ENCODE assay signal across 35 cellular contexts in genomic region chr5:12367973-12368372, GRCh38.
A peak's percentile ranks its signal among the peaks of the same experiment; 100 is the strongest.
DNase-seq lines count a peak whose midpoint lies in the region; TF ChIP-seq lines count a peak whose summit lies in the region.
"Had no signal": no experiment of that assay in that cellular context is flagged by ENCODE, and none has a peak within 500 bp of the region (broad histone marks: within the 10 kb centered on the region; RNA-seq: fewer than 3 reads in every experiment).

No MANE protein-coding gene starts in this region.

- H4K91ac ChIP-seq in H9 (ENCODE audit: insufficient read length, low read depth, low read length) = no peak overlapping the region

- no peaks in the 10 kb centered on the region for H4K20me1 ChIP-seq in H9 (ENCODE audit: control insufficient read depth, insufficient read depth, insufficient read length)
- H4K20me1 ChIP-seq: BLaER1; BLaER1 treated with 17β-estradiol and CSF1 and Interleukin-3, amounts not matched to agents 10 nM and 100 nM had no signal

- no peaks in the 10 kb centered on the region for H3K36me3 ChIP-seq in thyroid gland
- H3K36me3 ChIP-seq: BE2C; BLaER1; BLaER1 treated with 17β-estradiol and CSF1 and Interleukin-3, amounts not matched to agents 10 nM and 100 nM had no signal

- H3K18ac ChIP-seq in H9 (ENCODE audit: insufficient read length, low read depth, low read length) = no peak overlapping the region

- no peak overlapping the region for H3K9ac ChIP-seq in H9 (ENCODE audit: extremely low read depth, insufficient read length, low read length)
- H3K9ac ChIP-seq: BLaER1; BLaER1 treated with 17β-estradiol and CSF1 and Interleukin-3, amounts not matched to agents 10 nM and 100 nM had no signal

- no peak overlapping the region for H3K4ac ChIP-seq in H9 (ENCODE audit: low read depth, low read length)

- intact Hi-C loops in thyroid gland (cut with DNase I) = no loop called here

- H4K5ac ChIP-seq in H9 (ENCODE audit: insufficient read length, low read depth, low read length) = no peak overlapping the region

- H2BK15ac ChIP-seq in H9 (ENCODE audit: low read depth, low read length) = no peak overlapping the region

- no peaks in the 10 kb centered on the region for H3K23me2 ChIP-seq in H9 (ENCODE audit: insufficient read length, low read depth, low read length, poor library complexity, severe bottlenecking)

- H3K14ac ChIP-seq in H9 (ENCODE audit: insufficient read depth, low read length) = no peak overlapping the region

- TF ChIP-seq POLR2A in thyroid gland (IDR thresholded peaks at IDR 0.05) = no peak

- peak; percentile 26 for DNase-seq in Ammon's horn (ENCODE audit: low spot score)
- DNase-seq in H9 = no peak
- DNase-seq in inferior parietal cortex (ENCODE audit: extremely low spot score) = peak; percentile 6
- peak; percentile 31 for DNase-seq in superior temporal gyrus (ENCODE audit: extremely low spot score)
- no peak for DNase-seq in activated CD4-positive, alpha-beta T cell treated with anti-CD3 and anti-CD28 coated beads, Interleukin-2, amount 10 ng/mL, durations not matched to agents 7 days and 5 days
- no peak for DNase-seq in GF-D8 (lab: John Stamatoyannopoulos, UW)
- no peak for DNase-seq in nucleus accumbens (lab: John Stamatoyannopoulos, UW)
- no peak for DNase-seq in thyroid gland
- DNase-seq: 8988T; ACHN; AML-193; BE2C; C1 segment of cervical spinal cord; Caco-2; Calu3; CD4-positive, alpha-beta memory T cell; CD4-positive, alpha-beta T cell; CD4-positive, CD25-positive, alpha-beta regulatory T cell; CD8-positive, alpha-beta memory T cell; CD8-positive, alpha-beta T cell; COR-L47; DMS 273 treated with DMSO at 0.1 percent for 48 hours; DMS153; DMS53; DMS79; DMS79 treated with DMSO at 0.1 percent for 48 hours; DND-41; EL had no signal

- no peak overlapping the region for H3T11ph ChIP-seq in H9 (ENCODE audit: low read length)

- H3K56ac ChIP-seq in H9 (ENCODE audit: insufficient read length, low read depth, low read length) = no peak overlapping the region

- H3K79me1 ChIP-seq in H9 (ENCODE audit: insufficient read depth, low read depth, low read length, poor library complexity, severe bottlenecking) = no peaks in the 10 kb centered on the region

- H3K4me1 ChIP-seq in H9 (ENCODE audit: insufficient read depth, low read length) (peaks cover 2% of the 10 kb centered on the region; the same call in 1 of the 2 replicates), thyroid gland (no peaks in the 10 kb centered on the region)
- H3K4me1 ChIP-seq: A549; BE2C; BLaER1; BLaER1 treated with 17β-estradiol and CSF1 and Interleukin-3, amounts not matched to agents 10 nM and 100 nM; Caco-2 had no signal

- H3K9me3 ChIP-seq in H9 (ENCODE audit: control insufficient read depth, low read depth, low read length) = no peaks in the 10 kb centered on the region
- no peaks in the 10 kb centered on the region for H3K9me3 ChIP-seq in thyroid gland
- H3K9me3 ChIP-seq: A549; BE2C; BLaER1; BLaER1 treated with 17β-estradiol and CSF1 and Interleukin-3, amounts not matched to agents 10 nM and 100 nM; Caco-2 had no signal

- peaks cover 3 to 5% of the 10 kb centered on the region in 2 experiments for H3K4me1 Mint-ChIP-seq in H9
- H3K4me1 Mint-ChIP-seq in activated CD4-positive, alpha-beta T cell treated with anti-CD3 and anti-CD28 coated beads, Interleukin-2, amount 10 ng/mL, durations not matched to agents 7 days and 5 days = no peaks in the 10 kb centered on the region
- H3K4me1 Mint-ChIP-seq: B cell; CD14-positive monocyte; CD4-positive, alpha-beta memory T cell; CD4-positive, CD25-positive, alpha-beta regulatory T cell; CD8-positive, alpha-beta memory T cell had no signal

- no peaks in the 10 kb centered on the region for H3K79me2 ChIP-seq in H9 (ENCODE audit: insufficient read depth, low read length)

- H2AFZ ChIP-seq in H9 (ENCODE audit: low read length) = no peak overlapping the region

- no peak overlapping the region for H3K27ac ChIP-seq in H9 (ENCODE audit: insufficient read length, low read depth, low read length)
- H3K27ac ChIP-seq in thyroid gland = no peak overlapping the region
- H3K27ac ChIP-seq: 22Rv1; A549; BLaER1; BLaER1 treated with 17β-estradiol and CSF1 and Interleukin-3, amounts not matched to agents 10 nM and 100 nM; C4-2B had no signal

- no peak overlapping the region for H2BK5ac ChIP-seq in H9 (ENCODE audit: insufficient read length, low read length)

- no peak for TF ChIP-seq CTCF in H9 (conservative IDR thresholded peaks at IDR 0.05)
- TF ChIP-seq CTCF in thyroid gland (IDR thresholded peaks at IDR 0.05) = no peak

- H3K4me3 ChIP-seq in thyroid gland (replicated peaks in 1 of 3) = no peak overlapping the region
- H3K4me3 ChIP-seq: A549; BLaER1; BLaER1 treated with 17β-estradiol and CSF1 and Interleukin-3, amounts not matched to agents 10 nM and 100 nM had no signal

- no peak overlapping the region for H2BK120ac ChIP-seq in H9 (ENCODE audit: low read depth, low read length, poor library complexity, severe bottlenecking)

- POLR2A ChIA-PET in activated CD4-positive, alpha-beta T cell treated with anti-CD3 and anti-CD28 coated beads, Interleukin-2, amount 10 ng/mL, durations not matched to agents 7 days and 5 days (lab: Charles Lee) = no interaction called here

- H2BK20ac ChIP-seq in H9 (ENCODE audit: low read depth, low read length, poor library complexity, severe bottlenecking) = peak overlapping the region; percentile 45

- no peak overlapping the region for H2AK5ac ChIP-seq in H9 (ENCODE audit: insufficient read length, low read length)

- no peak overlapping the region for H4K8ac ChIP-seq in H9 (replicated peaks; ENCODE audit: insufficient read length, low read depth, low read length)

- H3K27ac Mint-ChIP-seq in H9 = no peak overlapping the region
- H3K27ac Mint-ChIP-seq in activated CD4-positive, alpha-beta T cell treated with anti-CD3 and anti-CD28 coated beads, Interleukin-2, amount 10 ng/mL, durations not matched to agents 7 days and 5 days = no peak overlapping the region
- H3K27ac Mint-ChIP-seq: B cell; CD14-positive monocyte; CD4-positive, alpha-beta memory T cell; CD4-positive, alpha-beta T cell; CD4-positive, CD25-positive, alpha-beta regulatory T cell; CD8-positive, alpha-beta memory T cell; CD8-positive, alpha-beta T cell had no signal

- WGBS in H9 (ENCODE audit: extremely low coverage, insufficient read length, low lambda C conversion rate) = no CpG with 5 or more reads among the region's 4 CpGs
- WGBS in thyroid gland, 2 donors = 81 to 90% methylated on average over 4 of the region's 4 CpGs

- peaks cover 3 to 7% of the 10 kb centered on the region in 2 experiments; a peak in 3 of 5 replicates for H3K9me3 Mint-ChIP-seq in H9
- no peaks in the 10 kb centered on the region for H3K9me3 Mint-ChIP-seq in activated CD4-positive, alpha-beta T cell treated with anti-CD3 and anti-CD28 coated beads, Interleukin-2, amount 10 ng/mL, durations not matched to agents 7 days and 5 days

- H3K36me3 Mint-ChIP-seq in H9 (ENCODE audit: insufficient read depth in 1 of 3, low read depth in 3 of 3) = peaks cover 0 to 9% (median 0%) of the 10 kb centered on the region in 3 experiments; a peak in 3 of 7 replicates
- H3K36me3 Mint-ChIP-seq in activated CD4-positive, alpha-beta T cell treated with anti-CD3 and anti-CD28 coated beads, Interleukin-2, amount 10 ng/mL, durations not matched to agents 7 days and 5 days (ENCODE audit: low read depth) = no peaks in the 10 kb centered on the region
- H3K36me3 Mint-ChIP-seq: CD14-positive monocyte; CD4-positive, alpha-beta memory T cell; CD4-positive, CD25-positive, alpha-beta regulatory T cell; CD8-positive, alpha-beta memory T cell; CD8-positive, alpha-beta T cell had no signal

- H3K27me3 ChIP-seq in H9 (ENCODE audit: insufficient read depth, low read length) (no peaks in the 10 kb centered on the region), thyroid gland (no peaks in the 10 kb centered on the region)
- H3K27me3 ChIP-seq: BE2C; BLaER1; BLaER1 treated with 17β-estradiol and CSF1 and Interleukin-3, amounts not matched to agents 10 nM and 100 nM had no signal

- H3K27me3 Mint-ChIP-seq in H9 (ENCODE audit: low read depth) = no peaks in the 10 kb centered on the region
- H3K27me3 Mint-ChIP-seq in activated CD4-positive, alpha-beta T cell treated with anti-CD3 and anti-CD28 coated beads, Interleukin-2, amount 10 ng/mL, durations not matched to agents 7 days and 5 days = no peaks in the 10 kb centered on the region
- H3K27me3 Mint-ChIP-seq: B cell; CD4-positive, alpha-beta memory T cell; CD4-positive, alpha-beta T cell; CD4-positive, CD25-positive, alpha-beta regulatory T cell; CD8-positive, alpha-beta memory T cell had no signal

- no peak overlapping the region for H3K4me2 ChIP-seq in H9 (ENCODE audit: insufficient read depth, insufficient read length, low read length)
- H3K4me2 ChIP-seq: A549; BLaER1; BLaER1 treated with 17β-estradiol and CSF1 and Interleukin-3, amounts not matched to agents 10 nM and 100 nM had no signal

- H3K4me3 Mint-ChIP-seq in H9 = no peak overlapping the region
- no peak overlapping the region for H3K4me3 Mint-ChIP-seq in activated CD4-positive, alpha-beta T cell treated with anti-CD3 and anti-CD28 coated beads, Interleukin-2, amount 10 ng/mL, durations not matched to agents 7 days and 5 days
- H3K4me3 Mint-ChIP-seq: B cell; CD14-positive monocyte; CD4-positive, alpha-beta memory T cell; CD4-positive, alpha-beta T cell; CD4-positive, CD25-positive, alpha-beta regulatory T cell; CD8-positive, alpha-beta memory T cell; CD8-positive, alpha-beta T cell had no signal

- CTCF ChIA-PET in activated CD4-positive, alpha-beta T cell treated with anti-CD3 and anti-CD28 coated beads, Interleukin-2, amount 10 ng/mL, durations not matched to agents 7 days and 5 days (lab: Charles Lee) = no interaction called here

- H3K23ac ChIP-seq in H9 (ENCODE audit: insufficient read length, low read depth, low read length) = no peak overlapping the region

- no peak overlapping the region for H2BK12ac ChIP-seq in H9 (ENCODE audit: insufficient read length, low read depth, low read length)

Comparison
In these comparisons a context has a peak if more than half of its experiments do, and no peak if none do; other contexts are left out.
1. DNase-seq: peak in Ammon's horn (single experiment), inferior parietal cortex (single experiment) and superior temporal gyrus (single experiment); none in H9 (single experiment), activated CD4-positive, alpha-beta T cell treated with anti-CD3 and anti-CD28 coated beads, Interleukin-2, amount 10 ng/mL, durations not matched to agents 7 days and 5 days (single experiment), GF-D8 (single experiment), nucleus accumbens (0 of 56) and thyroid gland (0 of 2).